In the genomic region with DNA sequence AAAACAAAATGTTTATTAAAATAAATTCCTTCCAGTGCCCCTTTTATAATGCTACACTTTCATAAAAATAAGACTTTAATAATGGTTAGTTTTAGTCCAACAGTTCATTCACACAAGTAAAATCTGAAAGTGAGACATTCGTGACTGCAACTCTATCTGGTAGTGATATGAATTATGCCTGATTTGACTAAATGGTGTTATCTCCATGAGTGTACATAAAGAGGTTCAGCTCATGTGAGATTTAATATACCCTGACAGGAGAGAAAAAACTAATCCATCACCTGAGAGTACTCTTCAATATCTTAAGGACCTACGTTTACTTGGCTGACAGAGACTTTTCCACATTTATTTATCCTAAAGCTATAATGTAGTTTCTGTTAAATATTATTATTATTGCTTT, we compare ENCODE assay signal across 15 cellular contexts.
"Had no signal": no experiment of that assay in that cellular context is flagged by ENCODE, and none has a peak within 500 bp of the region (broad histone marks: within the 10 kb centered on the region; RNA-seq: fewer than 3 reads in every experiment).

No MANE protein-coding gene starts in this region.

- H3K9me3 Mint-ChIP-seq: natural killer cell treated with Interleukin-12 subunit alpha and Interleukin-12 subunit beta and Interleukin-15 and Interleukin-18, amount 100 ng/mL, for 72 hours; neural progenitor cell had no signal

- H3K4me3 Mint-ChIP-seq: natural killer cell treated with Interleukin-12 subunit alpha and Interleukin-12 subunit beta and Interleukin-15 and Interleukin-18, amount 100 ng/mL, for 72 hours; neural progenitor cell had no signal

- ATAC-seq: left colon; left ventricle myocardium superior; natural killer cell treated with Interleukin-12 subunit alpha and Interleukin-12 subunit beta and Interleukin-15 and Interleukin-18, amount 100 ng/mL, for 72 hours had no signal

- H3K27ac Mint-ChIP-seq: natural killer cell treated with Interleukin-12 subunit alpha and Interleukin-12 subunit beta and Interleukin-15 and Interleukin-18, amount 100 ng/mL, for 72 hours; neural progenitor cell had no signal

- H3K27me3 Mint-ChIP-seq: natural killer cell treated with Interleukin-12 subunit alpha and Interleukin-12 subunit beta and Interleukin-15 and Interleukin-18, amount 100 ng/mL, for 72 hours had no signal

- H3K4me1 Mint-ChIP-seq: neural progenitor cell had no signal

- DNase-seq: dorsolateral prefrontal cortex; effector CD8-positive, alpha-beta T cell; foreskin melanocyte; head of caudate nucleus; left colon; left ventricle myocardium superior; mesenchymal stem cell; nucleus accumbens; ovary; small intestine; stimulated activated CD4-positive, alpha-beta T cell treated with anti-CD3 and anti-CD28 coated beads, Interleukin-12 subunit alpha, Interleukin-12 subunit beta, amount 100 ng/mL, for 4 hours; stimulated activated naive CD4-positive, alpha-beta T cell treated with Interleukin-2 at 50 U/mL for 16 hours; trophoblast cell had no signal
